Comparison of ENCODE assay signal across 29 cellular contexts in the genomic region with DNA sequence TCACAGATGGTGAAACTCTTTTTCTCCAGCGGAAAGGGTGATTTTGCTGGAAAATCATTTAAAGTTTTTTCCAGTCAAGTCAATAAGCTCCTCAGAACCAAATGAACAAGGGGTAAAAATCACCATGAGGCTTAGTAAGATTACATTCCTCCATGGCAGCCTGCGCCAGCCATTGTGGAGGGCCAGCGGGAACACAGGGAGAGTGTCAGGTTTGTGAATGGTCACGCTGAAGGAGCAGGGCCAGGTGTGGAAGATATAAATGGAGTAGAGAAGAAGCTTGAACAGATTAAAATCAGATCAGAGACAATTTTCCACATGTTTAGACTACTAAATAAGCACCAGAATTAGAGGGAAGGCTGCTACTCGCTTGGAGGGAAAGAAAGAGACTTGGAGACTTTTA.
"Had no signal": no experiment of that assay in that cellular context is flagged by ENCODE, and none has a peak within 500 bp of the region (broad histone marks: within the 10 kb centered on the region; RNA-seq: fewer than 3 reads in every experiment).

No MANE protein-coding gene starts in this region.

- H3K27ac ChIP-seq: brain microvascular endothelial cell, cardiac muscle cell, VCaP had no signal

- H3K4me3 ChIP-seq: cardiac muscle cell had no signal

- DNase-seq: activated B cell treated with CpG ODN at 0.5 μM for 24 hours; activated CD4-positive, alpha-beta memory T cell treated with anti-CD3 and anti-CD28 coated beads for 36 hours; activated CD4-positive, alpha-beta T cell treated with anti-CD3 and anti-CD28 coated beads for 4 hours; activated CD4-positive, alpha-beta T cell treated with anti-CD3 and anti-CD28 coated beads, Interleukin-2, amount 50 U/mL, for 1 hour; activated CD4-positive, CD25-positive, alpha-beta regulatory T cell treated with anti-CD3 and anti-CD28 coated beads, Interleukin-2, amount 50 U/mL, for 72 hours; activated CD8-positive, alpha-beta memory T cell treated with anti-CD3 and anti-CD28 coated beads, Interleukin-2, amount 50 U/mL, for 4 hours; activated effector memory CD4-positive, alpha-beta T cell treated with Interleukin-2 at 50 U/mL for 16 hours; activated naive CD4-positive, alpha-beta T cell treated with anti-CD3 and anti-CD28 coated beads, Interleukin-2, amount 10 ng/mL, durations not matched to agents 7 days and 5 days; activated naive CD8-positive, alpha-beta T cell treated with anti-CD3 and anti-CD28 coated beads, Interleukin-2, amount 50 U/mL, for 24 hours; activated T-cell treated with anti-CD3 and anti-CD28 coated beads, Interleukin-2, amount 50 U/mL, for 48 hours; amniotic stem cell; aorta; brain microvascular endothelial cell; KBM-7; NCI-H1048; NCI-H1105 treated with DMSO at 0.1 percent for 48 hours; NCI-H1436; NCI-H1694; NCI-H2029; NCI-H345; NCI-H524 treated with DMSO at 0.1 percent for 48 hours; SW 1271; T-helper 1 cell; T-helper 2 cell; T-helper 9 cell had no signal

- H3K36me3 ChIP-seq: brain microvascular endothelial cell, cardiac muscle cell had no signal

- ATAC-seq: activated naive CD8-positive, alpha-beta T cell treated with anti-CD3 and anti-CD28 coated beads, Interleukin-2, amount 50 U/mL, for 24 hours; Panc1 had no signal

- H3K4me1 Mint-ChIP-seq: activated B cell treated with CpG ODN at 0.5 μM for 24 hours had no signal

- H3K27me3 ChIP-seq: brain microvascular endothelial cell, cardiac muscle cell had no signal

- H3K4me3 Mint-ChIP-seq: activated B cell treated with CpG ODN at 0.5 μM for 24 hours; activated CD4-positive, alpha-beta memory T cell treated with anti-CD3 and anti-CD28 coated beads for 36 hours; activated naive CD4-positive, alpha-beta T cell treated with anti-CD3 and anti-CD28 coated beads, Interleukin-2, amount 10 ng/mL, durations not matched to agents 7 days and 5 days; activated naive CD8-positive, alpha-beta T cell; activated naive CD8-positive, alpha-beta T cell treated with anti-CD3 and anti-CD28 coated beads, Interleukin-2, amount 50 U/mL, for 24 hours had no signal

- H3K27me3 Mint-ChIP-seq: activated B cell treated with CpG ODN at 0.5 μM for 24 hours; activated CD4-positive, alpha-beta memory T cell treated with anti-CD3 and anti-CD28 coated beads for 36 hours; activated naive CD4-positive, alpha-beta T cell treated with anti-CD3 and anti-CD28 coated beads, Interleukin-2, amount 10 ng/mL, durations not matched to agents 7 days and 5 days; activated naive CD8-positive, alpha-beta T cell; activated naive CD8-positive, alpha-beta T cell treated with anti-CD3 and anti-CD28 coated beads, Interleukin-2, amount 50 U/mL, for 24 hours had no signal

- H3K27ac Mint-ChIP-seq: activated B cell treated with CpG ODN at 0.5 μM for 24 hours; activated CD4-positive, alpha-beta memory T cell treated with anti-CD3 and anti-CD28 coated beads for 36 hours; activated naive CD4-positive, alpha-beta T cell treated with anti-CD3 and anti-CD28 coated beads, Interleukin-2, amount 10 ng/mL, durations not matched to agents 7 days and 5 days; activated naive CD8-positive, alpha-beta T cell; activated naive CD8-positive, alpha-beta T cell treated with anti-CD3 and anti-CD28 coated beads, Interleukin-2, amount 50 U/mL, for 24 hours had no signal
